ENCODE assay signal across 24 cellular contexts in genomic region chr12:62575036-62575435, GRCh38.
DNase-seq lines count a peak whose midpoint lies in the region; ATAC-seq and TF ChIP-seq lines count a peak whose summit lies in the region.
"Had no signal": no experiment of that assay in that cellular context is flagged by ENCODE, and none has a peak within 500 bp of the region (broad histone marks: within the 10 kb centered on the region; RNA-seq: fewer than 3 reads in every experiment).

No MANE protein-coding gene starts in this region.

- no peaks in the 10 kb centered on the region for H3K27me3 ChIP-seq in tibial artery
- H3K27me3 ChIP-seq: MG63, neutrophil, upper lobe of left lung had no signal

- no peaks in the 10 kb centered on the region for H3K9me3 ChIP-seq in tibial artery
- H3K9me3 ChIP-seq: lower lobe of right lung, MG63, neutrophil, upper lobe of left lung had no signal

- H3K27ac ChIP-seq in tibial artery = peak overlapping the region; percentile 5 to 52
- H3K27ac ChIP-seq: lower lobe of right lung, neutrophil, upper lobe of left lung had no signal

- no peak for TF ChIP-seq CTCF in tibial artery (IDR thresholded peaks at IDR 0.05)

- no peak for DNase-seq in tibial artery
- DNase-seq in AG08396 (ENCODE audit: low spot score) = no peak
- DNase-seq in DMS 273 (lab: John Stamatoyannopoulos, UW; ENCODE audit: unreplicated experiment) = no peak
- no peak for DNase-seq in mucosa of gallbladder (ENCODE audit: low spot score)
- DNase-seq: activated B cell treated with CpG ODN at 0.5 μM for 24 hours; activated CD4-positive, alpha-beta memory T cell treated with anti-CD3 and anti-CD28 coated beads, Interleukin-2, amount 10 ng/mL, durations not matched to agents 7 days and 5 days; activated naive CD4-positive, alpha-beta T cell; activated T-cell treated with anti-CD3 and anti-CD28 coated beads, Interleukin-2, amount 50 U/mL, for 24 hours; amygdala; CD8-positive, alpha-beta T cell; DMS79 treated with DMSO at 0.1 percent for 48 hours; hippocampal formation; IMR-90; lower lobe of right lung; MG63; NCI-H1694; small intestine; stimulated activated CD4-positive, alpha-beta T cell treated with anti-CD3 and anti-CD28 coated beads, Interleukin-4, amount 100 ng/mL, for 24 hours; stimulated activated naive CD8-positive, alpha-beta T cell treated with anti-CD3 and anti-CD28 coated beads, Interleukin-15, amount 100 ng/mL, for 72 hours; upper lobe of left lung had no signal

- intact Hi-C loops in tibial artery (cut with DNase I; ENCODE audit: low total_unique reads) = no loop called here

- peak; percentile 58 for ATAC-seq in GM19035 (IDR thresholded peaks at IDR 0.05; ENCODE audit: unreplicated experiment)
- ATAC-seq in HG02571 (IDR thresholded peaks at IDR 0.05; ENCODE audit: unreplicated experiment) = peak; percentile 70
- peak; percentile 56 for ATAC-seq in HG03432 (IDR thresholded peaks at IDR 0.05; ENCODE audit: unreplicated experiment)
- ATAC-seq: CD8-positive, alpha-beta T cell; lower lobe of right lung; stimulated activated naive CD8-positive, alpha-beta T cell treated with anti-CD3 and anti-CD28 coated beads, Interleukin-15, amount 100 ng/mL, for 72 hours had no signal

- H3K36me3 ChIP-seq in tibial artery = peaks cover 9 to 14% (median 11%) of the 10 kb centered on the region in 3 donors

- H3K4me3 ChIP-seq in tibial artery = no peak overlapping the region
- H3K4me3 ChIP-seq: lower lobe of right lung, MG63, upper lobe of left lung had no signal

- peaks cover 0 to 14% (median 2%) of the 10 kb centered on the region in 4 donors for H3K4me1 ChIP-seq in tibial artery
- H3K4me1 ChIP-seq: lower lobe of right lung, upper lobe of left lung had no signal
